In genomic region chr7:23966941-23967340, GRCh38 we compare ENCODE assay signal across 20 cellular contexts.
DNase-seq lines count a peak whose midpoint lies in the region; ATAC-seq and TF ChIP-seq lines count a peak whose summit lies in the region.
"Had no signal": no experiment of that assay in that cellular context is flagged by ENCODE, and none has a peak within 500 bp of the region (broad histone marks: within the 10 kb centered on the region; RNA-seq: fewer than 3 reads in every experiment).

No MANE protein-coding gene starts in this region.

- H3K4me3 ChIP-seq in BJ (ENCODE audit: low read depth, low read length): no peak overlapping the region
- H3K4me3 ChIP-seq: GM12878 had no signal

- POLR2A ChIA-PET in BJ (lab: Charles Lee): no interaction called here

- ATAC-seq in GM18511 (IDR thresholded peaks at IDR 0.05; ENCODE audit: unreplicated experiment): no peak
- ATAC-seq: GM12878, HCT116 had no signal

- no peaks in the 10 kb centered on the region for H3K36me3 ChIP-seq in BJ (ENCODE audit: control insufficient read depth, insufficient read depth, low read length)

- intact Hi-C loops in activated T-helper 1 cell treated with anti-CD3 and anti-CD28 coated beads, Interleukin-12 subunit alpha, Interleukin-12 subunit beta, Interleukin-2, Interleukin-4 antibody, amounts not matched to agents 30 ng/mL and 10 ng/mL and 1 ng/mL, durations not matched to agents 14 hours and 24 hours and 36 hours (cut with micrococcal nuclease): no loop called here

- no peak for TF ChIP-seq CTCF in BJ (IDR thresholded peaks at IDR 0.05; ENCODE audit: insufficient read depth, low read depth, low read length)

- peaks cover 5% of the 10 kb centered on the region for H3K9me3 Mint-ChIP-seq in activated T-helper 1 cell treated with anti-CD3 and anti-CD28 coated beads, Interleukin-12 subunit alpha, Interleukin-12 subunit beta, Interleukin-2, Interleukin-4 antibody, amounts not matched to agents 30 ng/mL and 10 ng/mL and 1 ng/mL, durations not matched to agents 14 hours and 24 hours and 36 hours
- H3K9me3 Mint-ChIP-seq: T-helper 1 cell treated with Interleukin-12 subunit alpha and Interleukin-12 subunit beta and Interleukin-4 antibody, amounts not matched to agents 30 μg/mL and 1 μg/mL, for 36 hours had no signal

- CTCF ChIA-PET in BJ (lab: Yijun Ruan, JAX): no interaction called here

- H3K4me1 Mint-ChIP-seq in activated T-helper 1 cell treated with anti-CD3 and anti-CD28 coated beads, Interleukin-12 subunit alpha, Interleukin-12 subunit beta, Interleukin-2, Interleukin-4 antibody, amounts not matched to agents 30 ng/mL and 10 ng/mL and 1 ng/mL, durations not matched to agents 14 hours and 24 hours and 36 hours (ENCODE audit: low read depth): peaks cover 20% of the 10 kb centered on the region
- H3K4me1 Mint-ChIP-seq: CD8-positive, alpha-beta memory T cell had no signal

- no peak overlapping the region for H3K4me3 Mint-ChIP-seq in activated T-helper 1 cell treated with anti-CD3 and anti-CD28 coated beads, Interleukin-12 subunit alpha, Interleukin-12 subunit beta, Interleukin-2, Interleukin-4 antibody, amounts not matched to agents 30 ng/mL and 10 ng/mL and 1 ng/mL, durations not matched to agents 14 hours and 24 hours and 36 hours
- H3K4me3 Mint-ChIP-seq: CD8-positive, alpha-beta memory T cell; T-helper 1 cell treated with Interleukin-12 subunit alpha and Interleukin-12 subunit beta and Interleukin-4 antibody, amounts not matched to agents 30 μg/mL and 1 μg/mL, for 36 hours had no signal

- peak overlapping the region; percentile 57 for H3K27ac Mint-ChIP-seq in activated T-helper 1 cell treated with anti-CD3 and anti-CD28 coated beads, Interleukin-12 subunit alpha, Interleukin-12 subunit beta, Interleukin-2, Interleukin-4 antibody, amounts not matched to agents 30 ng/mL and 10 ng/mL and 1 ng/mL, durations not matched to agents 14 hours and 24 hours and 36 hours
- H3K27ac Mint-ChIP-seq: CD8-positive, alpha-beta memory T cell; T-helper 1 cell treated with Interleukin-12 subunit alpha and Interleukin-12 subunit beta and Interleukin-4 antibody, amounts not matched to agents 30 μg/mL and 1 μg/mL, for 36 hours had no signal

- H3K36me3 Mint-ChIP-seq in activated T-helper 1 cell treated with anti-CD3 and anti-CD28 coated beads, Interleukin-12 subunit alpha, Interleukin-12 subunit beta, Interleukin-2, Interleukin-4 antibody, amounts not matched to agents 30 ng/mL and 10 ng/mL and 1 ng/mL, durations not matched to agents 14 hours and 24 hours and 36 hours (ENCODE audit: low read depth): no peaks in the 10 kb centered on the region
- H3K36me3 Mint-ChIP-seq: CD8-positive, alpha-beta memory T cell had no signal

- in situ Hi-C loops in ACHN (cut with HindIII; ENCODE audit: low pct_ligation_motif_present, low pct_unique_long_range_greater_than_20kb, low sequenced_read_pairs): no loop called here

- no peaks in the 10 kb centered on the region for H3K27me3 Mint-ChIP-seq in activated T-helper 1 cell treated with anti-CD3 and anti-CD28 coated beads, Interleukin-12 subunit alpha, Interleukin-12 subunit beta, Interleukin-2, Interleukin-4 antibody, amounts not matched to agents 30 ng/mL and 10 ng/mL and 1 ng/mL, durations not matched to agents 14 hours and 24 hours and 36 hours (ENCODE audit: insufficient read depth)

- DNase-seq in A172 (ENCODE audit: low spot score) (peak; percentile 90), BJ (ENCODE audit: low read depth) (peak; percentile 33), LHCN-M2 (ENCODE audit: low read depth) (peak; percentile 76), ACHN (no peak)
- DNase-seq in activated T-helper 1 cell treated with anti-CD3 and anti-CD28 coated beads, Interleukin-12 subunit alpha, Interleukin-12 subunit beta, Interleukin-2, Interleukin-4 antibody, amounts not matched to agents 30 ng/mL and 10 ng/mL and 1 ng/mL, durations not matched to agents 14 hours and 24 hours and 36 hours (ENCODE audit: low spot score): no peak
- no peak for DNase-seq in activated effector memory CD4-positive, alpha-beta T cell treated with Interleukin-2 at 50 U/mL for 16 hours
- no peak for DNase-seq in stimulated activated CD4-positive, alpha-beta T cell treated with anti-CD3 and anti-CD28 coated beads, Interleukin-12 subunit alpha, Interleukin-12 subunit beta, amount 100 ng/mL, for 4 hours
- DNase-seq: C1 segment of cervical spinal cord; CD8-positive, alpha-beta memory T cell; GOT3; IMR-90; NCI-H1417 treated with DMSO at 0.1 percent for 48 hours; NCI-H1930; NCI-H226; NCI-H524; SHP77 had no signal

- H3K27me3 ChIP-seq in BJ (ENCODE audit: control insufficient read depth, insufficient read depth, low read length): no peaks in the 10 kb centered on the region

Comparison
In these comparisons a context has a peak if more than half of its experiments do, and no peak if none do; other contexts are left out.
1. DNase-seq: peak in A172 (single experiment), BJ (single experiment) and LHCN-M2 (single experiment); none in activated T-helper 1 cell treated with anti-CD3 and anti-CD28 coated beads, Interleukin-12 subunit alpha, Interleukin-12 subunit beta, Interleukin-2, Interleukin-4 antibody, amounts not matched to agents 30 ng/mL and 10 ng/mL and 1 ng/mL, durations not matched to agents 14 hours and 24 hours and 36 hours (single experiment), activated effector memory CD4-positive, alpha-beta T cell treated with Interleukin-2 at 50 U/mL for 16 hours (single experiment), stimulated activated CD4-positive, alpha-beta T cell treated with anti-CD3 and anti-CD28 coated beads, Interleukin-12 subunit alpha, Interleukin-12 subunit beta, amount 100 ng/mL, for 4 hours (single experiment) and ACHN (single experiment).